7 cellular contexts compared by ENCODE assay signal in the genomic region with DNA sequence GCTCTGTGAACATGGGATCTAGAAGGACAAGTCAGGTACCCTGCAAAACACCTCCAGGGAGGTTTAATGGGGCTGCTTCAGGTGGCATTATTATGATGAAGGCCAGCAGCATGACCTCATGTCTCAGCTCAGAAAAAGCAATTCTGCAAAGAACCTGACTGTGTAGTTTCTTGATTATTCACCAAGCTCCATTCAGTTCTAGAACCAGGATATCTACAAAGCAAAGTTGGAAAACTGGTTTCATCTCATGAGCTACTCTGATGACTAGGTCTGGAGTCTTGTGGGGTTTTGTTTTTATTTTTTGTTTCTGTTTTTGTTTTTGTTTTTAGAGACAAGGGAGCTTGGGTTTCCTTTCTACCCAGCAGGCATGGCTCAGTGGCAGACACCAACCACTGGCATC.
"Had no signal": no experiment of that assay in that cellular context is flagged by ENCODE, and none has a peak within 500 bp of the region (broad histone marks: within the 10 kb centered on the region; RNA-seq: fewer than 3 reads in every experiment).

No MANE protein-coding gene starts in this region.

- H3K9me3 Mint-ChIP-seq: activated naive CD8-positive, alpha-beta T cell treated with anti-CD3 and anti-CD28 coated beads for 36 hours; dendritic cell treated with granulocyte-macrophage colony-stimulating factor and Interleukin-4, amounts not matched to agents 40 ng/mL and 50 ng/mL, for 4 days; endodermal cell; natural killer cell treated with Interleukin-12 subunit alpha and Interleukin-12 subunit beta and Interleukin-15 and Interleukin-18, amount 100 ng/mL, for 72 hours had no signal

- H3K27me3 Mint-ChIP-seq: dendritic cell treated with granulocyte-macrophage colony-stimulating factor and Interleukin-4, amounts not matched to agents 40 ng/mL and 50 ng/mL, for 4 days had no signal

- H3K4me3 Mint-ChIP-seq: activated naive CD8-positive, alpha-beta T cell treated with anti-CD3 and anti-CD28 coated beads for 36 hours; endodermal cell; natural killer cell treated with Interleukin-12 subunit alpha and Interleukin-12 subunit beta and Interleukin-15 and Interleukin-18, amount 100 ng/mL, for 72 hours had no signal

- H3K27ac Mint-ChIP-seq: activated naive CD8-positive, alpha-beta T cell treated with anti-CD3 and anti-CD28 coated beads for 36 hours; endodermal cell; natural killer cell treated with Interleukin-12 subunit alpha and Interleukin-12 subunit beta and Interleukin-15 and Interleukin-18, amount 100 ng/mL, for 72 hours had no signal

- DNase-seq: cerebellar nuclear complex, occipital lobe had no signal

- H3K36me3 Mint-ChIP-seq: activated naive CD8-positive, alpha-beta T cell treated with anti-CD3 and anti-CD28 coated beads for 36 hours; natural killer cell treated with Interleukin-12 subunit alpha and Interleukin-12 subunit beta and Interleukin-15 and Interleukin-18, amount 100 ng/mL, for 72 hours had no signal

- FAIRE-seq: frontal cortex had no signal
